In genomic region chr14:59346796-59347510, GRCh38 we compare ENCODE assay signal across 15 cellular contexts.
DNase-seq lines count a peak whose midpoint lies in the region; ATAC-seq and TF ChIP-seq lines count a peak whose summit lies in the region.
"Had no signal": no experiment of that assay in that cellular context is flagged by ENCODE, and none has a peak within 500 bp of the region (broad histone marks: within the 10 kb centered on the region; RNA-seq: fewer than 3 reads in every experiment).

No MANE protein-coding gene starts in this region.

- no peak overlapping the region for H3K4me3 Mint-ChIP-seq in activated CD4-positive, alpha-beta T cell treated with anti-CD3 and anti-CD28 coated beads for 36 hours
- H3K4me3 Mint-ChIP-seq: immature natural killer cell had no signal

- no peaks in the 10 kb centered on the region for H3K9me2 ChIP-seq in GM23248 (ENCODE audit: insufficient read depth)

- H3K36me3 ChIP-seq in GM23248 (ENCODE audit: low read depth) = peaks cover 15% of the 10 kb centered on the region
- peaks cover 5% of the 10 kb centered on the region for H3K36me3 ChIP-seq in brain microvascular endothelial cell (replicated peaks)
- H3K36me3 ChIP-seq in spleen = peaks cover 0 to 68% (median 4%) of the 10 kb centered on the region in 6 donors

- TF ChIP-seq CTCF in brain microvascular endothelial cell (IDR thresholded peaks at IDR 0.05; ENCODE audit: low read depth, low read length, missing control alignments) (no peak), spleen (IDR thresholded peaks at IDR 0.05 in 8 of 11, conservative IDR thresholded peaks at IDR 0.05 in 3 of 11) (no peak)

- H3K9me3 Mint-ChIP-seq in activated CD4-positive, alpha-beta T cell treated with anti-CD3 and anti-CD28 coated beads for 36 hours (ENCODE audit: low read depth) = no peaks in the 10 kb centered on the region
- H3K9me3 Mint-ChIP-seq: activated T-helper 2 cell treated with anti-CD3 and anti-CD28 coated beads, Interferon-gamma antibody, Interleukin-2, Interleukin-4, amounts not matched to agents 10 μg/mL and 5 μg/mL and 100 μg/mL, durations not matched to agents 14 hours and 24 hours and 36 hours; immature natural killer cell had no signal

- peak overlapping the region; percentile 16 for H3K4me2 ChIP-seq in GM23248 (ENCODE audit: unreplicated experiment)

- no peak overlapping the region for H3K4me3 ChIP-seq in GM23248
- H3K4me3 ChIP-seq in brain microvascular endothelial cell (ENCODE audit: low read depth, low read length) = no peak overlapping the region
- no peak overlapping the region for H3K4me3 ChIP-seq in spleen

- H3K27ac Mint-ChIP-seq in activated CD4-positive, alpha-beta T cell treated with anti-CD3 and anti-CD28 coated beads for 36 hours = no peak overlapping the region
- H3K27ac Mint-ChIP-seq: activated T-helper 2 cell treated with anti-CD3 and anti-CD28 coated beads, Interferon-gamma antibody, Interleukin-2, Interleukin-4, amounts not matched to agents 10 μg/mL and 5 μg/mL and 100 μg/mL, durations not matched to agents 14 hours and 24 hours and 36 hours; immature natural killer cell had no signal

- CTCF ChIA-PET in activated CD4-positive, alpha-beta T cell treated with anti-CD3 and anti-CD28 coated beads for 36 hours (lab: Charles Lee) = no interaction called here

- H3K27ac ChIP-seq in GM23248 = peak overlapping the region; percentile 32
- H3K27ac ChIP-seq in brain microvascular endothelial cell = peak overlapping the region; percentile 64
- H3K27ac ChIP-seq in spleen = peak overlapping the region in 7 of 8 donors; percentile 21 to 49 (median 34)

- H3K4me1 ChIP-seq in GM23248 (ENCODE audit: insufficient read depth) (peaks cover 16% of the 10 kb centered on the region), spleen (peaks cover 0 to 15% (median 0%) of the 10 kb centered on the region in 6 donors)

- H3K9me3 ChIP-seq in GM23248 (ENCODE audit: low read depth) (no peaks in the 10 kb centered on the region), spleen (no peaks in the 10 kb centered on the region)

- WGBS in GM23248 (ENCODE audit: low coverage in 1 of 2, low lambda C conversion rate in 2 of 2, missing lambda C conversion rate in 2 of 2), 2 experiments = 52 to 54% methylated on average over 5 of the region's 5 CpGs
- 48 to 53% (median 52%) methylated on average over 5 of the region's 5 CpGs for WGBS in spleen, 5 donors

- H3F3A ChIP-seq in GM23248 (ENCODE audit: insufficient read depth) = peaks cover 13% of the 10 kb centered on the region

- no peak overlapping the region for H2AFZ ChIP-seq in GM23248

- DNase-seq in GM23248 (peak; percentile 50), brain microvascular endothelial cell (no peak), hepatic stellate cell (ENCODE audit: low spot score) (peak; percentile 9), spleen (no peak), HuH-7.5 (ENCODE audit: low spot score) (no peak), COR-L47 (lab: John Stamatoyannopoulos, UW) (no peak)
- DNase-seq in activated naive CD4-positive, alpha-beta T cell treated with Interleukin-2 at 50 U/mL for 16 hours = no peak
- DNase-seq in activated CD4-positive, alpha-beta T cell treated with anti-CD3 and anti-CD28 coated beads for 36 hours = no peak
- DNase-seq: activated CD8-positive, alpha-beta memory T cell treated with anti-CD3 and anti-CD28 coated beads for 24 hours; immature natural killer cell; NCI-H1694 treated with DMSO at 0.1 percent for 48 hours; NCI-H524; PC-3; stimulated activated CD4-positive, alpha-beta T cell treated with anti-CD3 and anti-CD28 coated beads, Interleukin-15, amount 100 ng/mL, for 24 hours had no signal

- H3K9ac ChIP-seq in GM23248 = no peak overlapping the region

- intact Hi-C loops in spleen (cut with DNase I; ENCODE audit: low total_unique reads) = no loop called here
- intact Hi-C loops in activated CD4-positive, alpha-beta T cell treated with anti-CD3 and anti-CD28 coated beads for 36 hours (cut with DNase I, micrococcal nuclease) = no loop called here

- no peak for ATAC-seq in activated CD4-positive, alpha-beta T cell treated with anti-CD3 and anti-CD28 coated beads for 36 hours
- ATAC-seq: PC-3 had no signal

- H3K4me1 Mint-ChIP-seq in activated CD4-positive, alpha-beta T cell treated with anti-CD3 and anti-CD28 coated beads for 36 hours = no peaks in the 10 kb centered on the region
- H3K4me1 Mint-ChIP-seq: immature natural killer cell had no signal

- in situ Hi-C loops in GM23248 (cut with MboI) (no loop called here), brain microvascular endothelial cell (cut with HindIII; ENCODE audit: low pct_ligation_motif_present, low sequenced_read_pairs) (no loop called here)

- POLR2A ChIA-PET in activated CD4-positive, alpha-beta T cell treated with anti-CD3 and anti-CD28 coated beads for 36 hours (lab: Charles Lee) = no interaction called here

- H3K36me3 Mint-ChIP-seq in activated CD4-positive, alpha-beta T cell treated with anti-CD3 and anti-CD28 coated beads for 36 hours (ENCODE audit: low read depth) = no peaks in the 10 kb centered on the region

- H4K20me1 ChIP-seq in GM23248 (ENCODE audit: insufficient read depth) = no peaks in the 10 kb centered on the region

- TF ChIP-seq POLR2A in spleen (IDR thresholded peaks at IDR 0.05) = no peak

- H3K27me3 Mint-ChIP-seq in activated CD4-positive, alpha-beta T cell treated with anti-CD3 and anti-CD28 coated beads for 36 hours = no peaks in the 10 kb centered on the region

- H3K27me3 ChIP-seq in GM23248 (replicated peaks; ENCODE audit: insufficient read depth) (no peaks in the 10 kb centered on the region), brain microvascular endothelial cell (replicated peaks) (no peaks in the 10 kb centered on the region), spleen (replicated peaks in 1 of 7) (no peaks in the 10 kb centered on the region)

- H3K79me2 ChIP-seq in GM23248 (ENCODE audit: insufficient read depth) = no peaks in the 10 kb centered on the region

Comparison
In these comparisons a context has a peak if more than half of its experiments do, and no peak if none do; other contexts are left out.
1. DNase-seq: peak in GM23248 (single experiment) and hepatic stellate cell (single experiment); none in brain microvascular endothelial cell (single experiment), spleen (single experiment), HuH-7.5 (single experiment), activated naive CD4-positive, alpha-beta T cell treated with Interleukin-2 at 50 U/mL for 16 hours (single experiment), activated CD4-positive, alpha-beta T cell treated with anti-CD3 and anti-CD28 coated beads for 36 hours (single experiment) and COR-L47 (single experiment).
2. Peak in every context shown above with its lines, with median percentiles within 50 percentile points of each other: H3K27ac ChIP-seq.